ENCODE assay signal across 17 cellular contexts in genomic region chr2:233453111-233453915, GRCh38.
DNase-seq lines count a peak whose midpoint lies in the region; ATAC-seq and TF ChIP-seq lines count a peak whose summit lies in the region.
"Had no signal": no experiment of that assay in that cellular context is flagged by ENCODE, and none has a peak within 500 bp of the region (broad histone marks: within the 10 kb centered on the region; RNA-seq: fewer than 3 reads in every experiment).

No MANE protein-coding gene starts in this region.

- peaks cover 55 to 75% of the 10 kb centered on the region in 2 donors for H3K36me3 ChIP-seq in stomach smooth muscle (ENCODE audit: control insufficient read depth in 2 of 2, insufficient read depth in 2 of 2, low read length in 2 of 2)
- H3K36me3 ChIP-seq: ovary had no signal

- no peaks in the 10 kb centered on the region for H3K9me3 ChIP-seq in stomach smooth muscle (ENCODE audit: control insufficient read depth in 2 of 2, low read length in 2 of 2)
- H3K9me3 ChIP-seq: colonic mucosa, ovary had no signal

- H3K27ac Mint-ChIP-seq in IgD-negative memory B cell (peak overlapping the region in 2 of 3 donors; percentile 14 to 59), chondrocyte (ENCODE audit: unreplicated experiment) (no peak overlapping the region), natural killer cell (peak overlapping the region; percentile 53 to 82)
- H3K27ac Mint-ChIP-seq: mesothelial cell of epicardium had no signal

- H3K4me3 ChIP-seq in stomach smooth muscle (ENCODE audit: low read length in 2 of 2) = no peak overlapping the region
- H3K4me3 ChIP-seq: colonic mucosa, ovary, PC-9, SK-N-MC had no signal

- TF ChIP-seq CTCF in chondrocyte (IDR thresholded peaks at IDR 0.05) (no peak), natural killer cell (IDR thresholded peaks at IDR 0.05) (no peak)

- H3K4me1 Mint-ChIP-seq in IgD-negative memory B cell = peaks cover 0 to 2% (median 0%) of the 10 kb centered on the region in 3 donors
- peaks cover 6% of the 10 kb centered on the region for H3K4me1 Mint-ChIP-seq in chondrocyte (ENCODE audit: low read depth)
- H3K4me1 Mint-ChIP-seq in natural killer cell = peaks cover 0 to 9% of the 10 kb centered on the region in 2 donors
- H3K4me1 Mint-ChIP-seq: mesothelial cell of epicardium had no signal

- H3K9ac ChIP-seq in stomach smooth muscle (ENCODE audit: low read length in 2 of 2) = no peak overlapping the region

- DNase-seq in chondrocyte (ENCODE audit: low spot score) = peak; percentile 52
- DNase-seq in natural killer cell = no peak
- no peak for DNase-seq in NCI-H1092 (lab: John Stamatoyannopoulos, UW)
- no peak for DNase-seq in D341Med (ENCODE audit: low spot score)
- DNase-seq: activated CD4-positive, alpha-beta T cell treated with anti-CD3 and anti-CD28 coated beads for 1 hour; activated gamma-delta T cell treated with Interleukin-2 at 50 U/mL for 16 hours; colonic mucosa; NCI-H146; PC-9; small intestine; T1000 had no signal

- H3K27ac ChIP-seq in stomach smooth muscle (ENCODE audit: low read length) = peak overlapping the region; percentile 41
- H3K27ac ChIP-seq: colonic mucosa, ovary, PC-9, SK-N-MC had no signal

- no peak overlapping the region for H3K4me3 Mint-ChIP-seq in IgD-negative memory B cell
- H3K4me3 Mint-ChIP-seq in chondrocyte (ENCODE audit: unreplicated experiment) = no peak overlapping the region
- H3K4me3 Mint-ChIP-seq in natural killer cell = no peak overlapping the region
- H3K4me3 Mint-ChIP-seq: mesothelial cell of epicardium had no signal

- ATAC-seq in natural killer cell = no peak
- no peak for ATAC-seq in activated CD4-positive, CD25-positive, alpha-beta regulatory T cell treated with anti-CD3 and anti-CD28 coated beads, Interleukin-2, amount 50 U/mL, for 24 hours

- H3K4me1 ChIP-seq in stomach smooth muscle (ENCODE audit: control insufficient read depth, insufficient read depth, low read length) = peaks cover 4% of the 10 kb centered on the region
- H3K4me1 ChIP-seq: colonic mucosa had no signal

- no peaks in the 10 kb centered on the region for H3K27me3 ChIP-seq in stomach smooth muscle (ENCODE audit: control insufficient read depth in 1 of 2, insufficient read depth in 2 of 2, low read length in 2 of 2)
- H3K27me3 ChIP-seq: colonic mucosa, ovary had no signal

- H3K9me3 Mint-ChIP-seq in IgD-negative memory B cell = no peaks in the 10 kb centered on the region
- no peaks in the 10 kb centered on the region for H3K9me3 Mint-ChIP-seq in chondrocyte (ENCODE audit: low read depth)
- H3K9me3 Mint-ChIP-seq in natural killer cell = no peaks in the 10 kb centered on the region
- H3K9me3 Mint-ChIP-seq: mesothelial cell of epicardium had no signal

- H3K36me3 Mint-ChIP-seq in IgD-negative memory B cell = peaks cover 5% of the 10 kb centered on the region
- peaks cover 48% of the 10 kb centered on the region for H3K36me3 Mint-ChIP-seq in chondrocyte (ENCODE audit: low read depth)
- peaks cover 18% of the 10 kb centered on the region for H3K36me3 Mint-ChIP-seq in natural killer cell

- H3K27me3 Mint-ChIP-seq in IgD-negative memory B cell (no peaks in the 10 kb centered on the region), chondrocyte (ENCODE audit: low read depth) (no peaks in the 10 kb centered on the region), natural killer cell (ENCODE audit: low read depth in 2 of 2) (no peaks in the 10 kb centered on the region)

- intact Hi-C loops in natural killer cell (cut with micrococcal nuclease) = no loop called here
